In genomic region chr14:100771121-100771800, GRCh38 we compare ENCODE assay signal across 1 cellular context.
A peak's percentile ranks its signal among the peaks of the same experiment; 100 is the strongest.
TF ChIP-seq lines count a peak whose summit lies in the region.

No MANE protein-coding gene starts in this region.

TF ChIP-seq in K562, 482 proteins besides CTCF, POLR2A, EP300 and RAD21 (continued from another document and continues in another):
- TF ChIP-seq STAT5A (IDR thresholded peaks at IDR 0.05; ENCODE audit: borderline replicate concordance, low read length) (peak; percentile 60; the same call in 1 of the 2 replicates), ZNF707 (CRISPR knock-in tag; conservative IDR thresholded peaks at IDR 0.05) (no peak), JUNB (CRISPR knock-in tag; conservative IDR thresholded peaks at IDR 0.05) (no peak), TBP (optimal IDR thresholded peaks at IDR 0.05; ENCODE audit: low read depth, low read length) (peak; percentile 48), NCOA2 (IDR thresholded peaks at IDR 0.05; ENCODE audit: partially characterized antibody in 2 of 2) (peak in 1 of 2 experiments; percentile 63), TAF9B (IDR thresholded peaks at IDR 0.05; ENCODE audit: partially characterized antibody) (peak; percentile 53), RBFOX2 (IDR thresholded peaks at IDR 0.05; ENCODE audit: low read depth, low read length) (peak; percentile 82), GATA2 (CRISPR knock-in tag; IDR thresholded peaks at IDR 0.05) (peak; percentile 66), ZNF263 (CRISPR knock-in tag; IDR thresholded peaks at IDR 0.05; ENCODE audit: borderline replicate concordance) (no peak; the same call in 1 of the 2 replicates), RBM22 (IDR thresholded peaks at IDR 0.05; ENCODE audit: low read depth, low read length, poor library complexity, severe bottlenecking) (no peak), KDM1A (IDR thresholded peaks at IDR 0.05) (peak; percentile 37 to 55; a peak in 3 of 4 replicates), CCNT2 (IDR thresholded peaks at IDR 0.05; ENCODE audit: borderline replicate concordance, extremely low read depth, insufficient read length, low read depth, low read length) (peak; percentile 66), ERF (CRISPR knock-in tag; IDR thresholded peaks at IDR 0.05) (peak; percentile 8; the same call in 1 of the 2 replicates), THRB (CRISPR knock-in tag; conservative IDR thresholded peaks at IDR 0.05) (peak; percentile 96), TOE1 (IDR thresholded peaks at IDR 0.05; ENCODE audit: borderline replicate concordance) (0 out of 2 replicates have a peak, but pooled peaks have one; percentile 28), TOE1 (CRISPR knock-in tag; IDR thresholded peaks at IDR 0.05; ENCODE audit: borderline replicate concordance, low read depth) (no peak), LARP7 (IDR thresholded peaks at IDR 0.05) (peak; percentile 81; the same call in 1 of the 2 replicates), HDAC1 (IDR thresholded peaks at IDR 0.05) (peak in 1 of 2 experiments; percentile 23; a peak in 1 of 4 replicates), ETV5 (CRISPR knock-in tag; IDR thresholded peaks at IDR 0.05; ENCODE audit: low read depth) (peak; percentile 98), ZNF589 (CRISPR knock-in tag; IDR thresholded peaks at IDR 0.05; ENCODE audit: low read depth) (peak; percentile 95), SMARCE1 (IDR thresholded peaks at IDR 0.05) (0 out of 2 replicates have a peak, but pooled peaks have one; percentile 44), GATAD2B (IDR thresholded peaks at IDR 0.05; ENCODE audit: borderline replicate concordance) (0 out of 2 replicates have a peak, but pooled peaks have one; percentile 35), MYNN (IDR thresholded peaks at IDR 0.05) (0 out of 2 replicates have a peak, but pooled peaks have one; percentile 58), MYNN (CRISPR knock-in tag; IDR thresholded peaks at IDR 0.05) (no peak), ZNF134 (CRISPR knock-in tag; conservative IDR thresholded peaks at IDR 0.05) (no peak), ETS2 (tag; IDR thresholded peaks at IDR 0.05; ENCODE audit: borderline replicate concordance, poor library complexity, severe bottlenecking) (no peak), PHTF2 (CRISPR knock-in tag; IDR thresholded peaks at IDR 0.05) (no peak), ZSCAN32 (CRISPR knock-in tag; IDR thresholded peaks at IDR 0.05) (no peak), SMAD4 (CRISPR knock-in tag; conservative IDR thresholded peaks at IDR 0.05) (peak; percentile 87), PTTG1 (tag; IDR thresholded peaks at IDR 0.05; ENCODE audit: low read depth) (peak; percentile 71; the same call in 1 of the 2 replicates), IRF9 (tag; IDR thresholded peaks at IDR 0.05) (peak; percentile 50; the same call in 1 of the 2 replicates), RBM39 (optimal IDR thresholded peaks at IDR 0.05; ENCODE audit: low read depth, low read length) (no peak), LEF1 (IDR thresholded peaks at IDR 0.05) (peak; percentile 95), NCOR1 (IDR thresholded peaks at IDR 0.05) (peak; percentile 84), RNF2 (IDR thresholded peaks at IDR 0.05) (peak; percentile 99), DPF2 (IDR thresholded peaks at IDR 0.05) (peak; percentile 74), SMARCC2 (IDR thresholded peaks at IDR 0.05; ENCODE audit: low read depth) (peak; percentile 40; the same call in 1 of the 2 replicates), DACH1 (IDR thresholded peaks at IDR 0.05; ENCODE audit: partially characterized antibody) (no peak), SAFB2 (IDR thresholded peaks at IDR 0.05; ENCODE audit: borderline replicate concordance, low read depth, low read length, severe bottlenecking) (no peak), NEUROD1 (IDR thresholded peaks at IDR 0.05; ENCODE audit: borderline replicate concordance, low read depth, low read length, partially characterized antibody) (peak; percentile 77)
- TF ChIP-seq, protein P1, sequence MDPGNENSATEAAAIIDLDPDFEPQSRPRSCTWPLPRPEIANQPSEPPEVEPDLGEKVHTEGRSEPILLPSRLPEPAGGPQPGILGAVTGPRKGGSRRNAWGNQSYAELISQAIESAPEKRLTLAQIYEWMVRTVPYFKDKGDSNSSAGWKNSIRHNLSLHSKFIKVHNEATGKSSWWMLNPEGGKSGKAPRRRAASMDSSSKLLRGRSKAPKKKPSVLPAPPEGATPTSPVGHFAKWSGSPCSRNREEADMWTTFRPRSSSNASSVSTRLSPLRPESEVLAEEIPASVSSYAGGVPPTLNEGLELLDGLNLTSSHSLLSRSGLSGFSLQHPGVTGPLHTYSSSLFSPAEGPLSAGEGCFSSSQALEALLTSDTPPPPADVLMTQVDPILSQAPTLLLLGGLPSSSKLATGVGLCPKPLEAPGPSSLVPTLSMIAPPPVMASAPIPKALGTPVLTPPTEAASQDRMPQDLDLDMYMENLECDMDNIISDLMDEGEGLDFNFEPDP (CRISPR knock-in tag; IDR thresholded peaks at IDR 0.05): no peak
- TF ChIP-seq, protein P2, sequence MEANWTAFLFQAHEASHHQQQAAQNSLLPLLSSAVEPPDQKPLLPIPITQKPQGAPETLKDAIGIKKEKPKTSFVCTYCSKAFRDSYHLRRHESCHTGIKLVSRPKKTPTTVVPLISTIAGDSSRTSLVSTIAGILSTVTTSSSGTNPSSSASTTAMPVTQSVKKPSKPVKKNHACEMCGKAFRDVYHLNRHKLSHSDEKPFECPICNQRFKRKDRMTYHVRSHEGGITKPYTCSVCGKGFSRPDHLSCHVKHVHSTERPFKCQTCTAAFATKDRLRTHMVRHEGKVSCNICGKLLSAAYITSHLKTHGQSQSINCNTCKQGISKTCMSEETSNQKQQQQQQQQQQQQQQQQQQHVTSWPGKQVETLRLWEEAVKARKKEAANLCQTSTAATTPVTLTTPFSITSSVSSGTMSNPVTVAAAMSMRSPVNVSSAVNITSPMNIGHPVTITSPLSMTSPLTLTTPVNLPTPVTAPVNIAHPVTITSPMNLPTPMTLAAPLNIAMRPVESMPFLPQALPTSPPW (CRISPR knock-in tag; IDR thresholded peaks at IDR 0.05): peak; percentile 78
- TF ChIP-seq, protein P3, sequence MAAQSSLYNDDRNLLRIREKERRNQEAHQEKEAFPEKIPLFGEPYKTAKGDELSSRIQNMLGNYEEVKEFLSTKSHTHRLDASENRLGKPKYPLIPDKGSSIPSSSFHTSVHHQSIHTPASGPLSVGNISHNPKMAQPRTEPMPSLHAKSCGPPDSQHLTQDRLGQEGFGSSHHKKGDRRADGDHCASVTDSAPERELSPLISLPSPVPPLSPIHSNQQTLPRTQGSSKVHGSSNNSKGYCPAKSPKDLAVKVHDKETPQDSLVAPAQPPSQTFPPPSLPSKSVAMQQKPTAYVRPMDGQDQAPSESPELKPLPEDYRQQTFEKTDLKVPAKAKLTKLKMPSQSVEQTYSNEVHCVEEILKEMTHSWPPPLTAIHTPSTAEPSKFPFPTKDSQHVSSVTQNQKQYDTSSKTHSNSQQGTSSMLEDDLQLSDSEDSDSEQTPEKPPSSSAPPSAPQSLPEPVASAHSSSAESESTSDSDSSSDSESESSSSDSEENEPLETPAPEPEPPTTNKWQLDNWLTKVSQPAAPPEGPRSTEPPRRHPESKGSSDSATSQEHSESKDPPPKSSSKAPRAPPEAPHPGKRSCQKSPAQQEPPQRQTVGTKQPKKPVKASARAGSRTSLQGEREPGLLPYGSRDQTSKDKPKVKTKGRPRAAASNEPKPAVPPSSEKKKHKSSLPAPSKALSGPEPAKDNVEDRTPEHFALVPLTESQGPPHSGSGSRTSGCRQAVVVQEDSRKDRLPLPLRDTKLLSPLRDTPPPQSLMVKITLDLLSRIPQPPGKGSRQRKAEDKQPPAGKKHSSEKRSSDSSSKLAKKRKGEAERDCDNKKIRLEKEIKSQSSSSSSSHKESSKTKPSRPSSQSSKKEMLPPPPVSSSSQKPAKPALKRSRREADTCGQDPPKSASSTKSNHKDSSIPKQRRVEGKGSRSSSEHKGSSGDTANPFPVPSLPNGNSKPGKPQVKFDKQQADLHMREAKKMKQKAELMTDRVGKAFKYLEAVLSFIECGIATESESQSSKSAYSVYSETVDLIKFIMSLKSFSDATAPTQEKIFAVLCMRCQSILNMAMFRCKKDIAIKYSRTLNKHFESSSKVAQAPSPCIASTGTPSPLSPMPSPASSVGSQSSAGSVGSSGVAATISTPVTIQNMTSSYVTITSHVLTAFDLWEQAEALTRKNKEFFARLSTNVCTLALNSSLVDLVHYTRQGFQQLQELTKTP (IDR thresholded peaks at IDR 0.05; ENCODE audit: low read depth in 1 of 2, partially characterized antibody in 2 of 2): peak in 1 of 2 experiments; percentile 34
- TF ChIP-seq, protein P4, sequence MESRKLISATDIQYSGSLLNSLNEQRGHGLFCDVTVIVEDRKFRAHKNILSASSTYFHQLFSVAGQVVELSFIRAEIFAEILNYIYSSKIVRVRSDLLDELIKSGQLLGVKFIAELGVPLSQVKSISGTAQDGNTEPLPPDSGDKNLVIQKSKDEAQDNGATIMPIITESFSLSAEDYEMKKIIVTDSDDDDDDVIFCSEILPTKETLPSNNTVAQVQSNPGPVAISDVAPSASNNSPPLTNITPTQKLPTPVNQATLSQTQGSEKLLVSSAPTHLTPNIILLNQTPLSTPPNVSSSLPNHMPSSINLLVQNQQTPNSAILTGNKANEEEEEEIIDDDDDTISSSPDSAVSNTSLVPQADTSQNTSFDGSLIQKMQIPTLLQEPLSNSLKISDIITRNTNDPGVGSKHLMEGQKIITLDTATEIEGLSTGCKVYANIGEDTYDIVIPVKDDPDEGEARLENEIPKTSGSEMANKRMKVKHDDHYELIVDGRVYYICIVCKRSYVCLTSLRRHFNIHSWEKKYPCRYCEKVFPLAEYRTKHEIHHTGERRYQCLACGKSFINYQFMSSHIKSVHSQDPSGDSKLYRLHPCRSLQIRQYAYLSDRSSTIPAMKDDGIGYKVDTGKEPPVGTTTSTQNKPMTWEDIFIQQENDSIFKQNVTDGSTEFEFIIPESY (CRISPR knock-in tag; IDR thresholded peaks at IDR 0.05): peak; percentile 39; the same call in 1 of the 2 replicates
- TF ChIP-seq, protein P5, sequence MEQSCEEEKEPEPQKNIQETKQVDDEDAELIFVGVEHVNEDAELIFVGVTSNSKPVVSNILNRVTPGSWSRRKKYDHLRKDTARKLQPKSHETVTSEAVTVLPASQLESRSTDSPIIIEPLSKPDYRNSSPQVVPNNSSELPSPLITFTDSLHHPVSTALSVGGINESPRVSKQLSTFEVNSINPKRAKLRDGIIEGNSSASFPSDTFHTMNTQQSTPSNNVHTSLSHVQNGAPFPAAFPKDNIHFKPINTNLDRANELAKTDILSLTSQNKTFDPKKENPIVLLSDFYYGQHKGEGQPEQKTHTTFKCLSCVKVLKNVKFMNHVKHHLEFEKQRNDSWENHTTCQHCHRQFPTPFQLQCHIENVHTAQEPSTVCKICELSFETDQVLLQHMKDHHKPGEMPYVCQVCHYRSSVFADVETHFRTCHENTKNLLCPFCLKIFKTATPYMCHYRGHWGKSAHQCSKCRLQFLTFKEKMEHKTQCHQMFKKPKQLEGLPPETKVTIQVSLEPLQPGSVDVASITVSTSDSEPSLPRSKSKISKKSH (CRISPR knock-in tag; IDR thresholded peaks at IDR 0.05): no peak
- TF ChIP-seq, protein P6, sequence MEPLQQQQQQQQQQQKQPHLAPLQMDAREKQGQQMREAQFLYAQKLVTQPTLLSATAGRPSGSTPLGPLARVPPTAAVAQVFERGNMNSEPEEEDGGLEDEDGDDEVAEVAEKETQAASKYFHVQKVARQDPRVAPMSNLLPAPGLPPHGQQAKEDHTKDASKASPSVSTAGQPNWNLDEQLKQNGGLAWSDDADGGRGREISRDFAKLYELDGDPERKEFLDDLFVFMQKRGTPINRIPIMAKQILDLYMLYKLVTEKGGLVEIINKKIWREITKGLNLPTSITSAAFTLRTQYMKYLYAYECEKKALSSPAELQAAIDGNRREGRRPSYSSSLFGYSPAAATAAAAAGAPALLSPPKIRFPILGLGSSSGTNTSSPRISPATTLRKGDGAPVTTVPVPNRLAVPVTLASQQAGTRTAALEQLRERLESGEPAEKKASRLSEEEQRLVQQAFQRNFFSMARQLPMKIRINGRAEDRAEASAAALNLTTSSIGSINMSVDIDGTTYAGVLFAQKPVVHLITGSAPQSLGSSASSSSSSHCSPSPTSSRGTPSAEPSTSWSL (CRISPR knock-in tag; IDR thresholded peaks at IDR 0.05; ENCODE audit: borderline replicate concordance): no peak
- TF ChIP-seq, protein P7, sequence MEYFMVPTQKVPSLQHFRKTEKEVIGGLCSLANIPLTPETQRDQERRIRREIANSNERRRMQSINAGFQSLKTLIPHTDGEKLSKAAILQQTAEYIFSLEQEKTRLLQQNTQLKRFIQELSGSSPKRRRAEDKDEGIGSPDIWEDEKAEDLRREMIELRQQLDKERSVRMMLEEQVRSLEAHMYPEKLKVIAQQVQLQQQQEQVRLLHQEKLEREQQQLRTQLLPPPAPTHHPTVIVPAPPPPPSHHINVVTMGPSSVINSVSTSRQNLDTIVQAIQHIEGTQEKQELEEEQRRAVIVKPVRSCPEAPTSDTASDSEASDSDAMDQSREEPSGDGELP (CRISPR knock-in tag; IDR thresholded peaks at IDR 0.05; ENCODE audit: borderline replicate concordance): peak; percentile 35; the same call in 1 of the 2 replicates
- TF ChIP-seq, protein P8, sequence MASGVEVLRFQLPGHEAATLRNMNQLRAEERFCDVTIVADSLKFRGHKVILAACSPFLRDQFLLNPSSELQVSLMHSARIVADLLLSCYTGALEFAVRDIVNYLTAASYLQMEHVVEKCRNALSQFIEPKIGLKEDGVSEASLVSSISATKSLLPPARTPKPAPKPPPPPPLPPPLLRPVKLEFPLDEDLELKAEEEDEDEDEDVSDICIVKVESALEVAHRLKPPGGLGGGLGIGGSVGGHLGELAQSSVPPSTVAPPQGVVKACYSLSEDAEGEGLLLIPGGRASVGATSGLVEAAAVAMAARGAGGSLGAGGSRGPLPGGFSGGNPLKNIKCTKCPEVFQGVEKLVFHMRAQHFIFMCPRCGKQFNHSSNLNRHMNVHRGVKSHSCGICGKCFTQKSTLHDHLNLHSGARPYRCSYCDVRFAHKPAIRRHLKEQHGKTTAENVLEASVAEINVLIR (CRISPR knock-in tag; IDR thresholded peaks at IDR 0.05): peak; percentile 43
- TF ChIP-seq, protein P9, sequence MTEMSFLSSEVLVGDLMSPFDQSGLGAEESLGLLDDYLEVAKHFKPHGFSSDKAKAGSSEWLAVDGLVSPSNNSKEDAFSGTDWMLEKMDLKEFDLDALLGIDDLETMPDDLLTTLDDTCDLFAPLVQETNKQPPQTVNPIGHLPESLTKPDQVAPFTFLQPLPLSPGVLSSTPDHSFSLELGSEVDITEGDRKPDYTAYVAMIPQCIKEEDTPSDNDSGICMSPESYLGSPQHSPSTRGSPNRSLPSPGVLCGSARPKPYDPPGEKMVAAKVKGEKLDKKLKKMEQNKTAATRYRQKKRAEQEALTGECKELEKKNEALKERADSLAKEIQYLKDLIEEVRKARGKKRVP (CRISPR knock-in tag; IDR thresholded peaks at IDR 0.05): no peak
